ENCODE assay signal across 8 cellular contexts in genomic region chr12:110224379-110225304, GRCh38. TPM values are rescaled to one million over a fixed set of nuclear protein-coding genes. Genes with fewer than 3 reads are reported as not detected.
DNase-seq lines count a peak whose midpoint lies in the region; TF ChIP-seq lines count a peak whose summit lies in the region.

No MANE protein-coding gene starts in this region.

- peak overlapping the region; percentile 66 for H2AFZ ChIP-seq in GM23248
- H2AFZ ChIP-seq in PC-9, result no peak overlapping the region

- H3K79me2 ChIP-seq in GM23248 (ENCODE audit: insufficient read depth) (no peaks in the 10 kb centered on the region), PC-9 (ENCODE audit: low read depth) (no peaks in the 10 kb centered on the region)

- in situ Hi-C loops in GM23248 (cut with MboI), result no loop called here

- CTCF ChIA-PET in PC-9 (lab: Charles Lee), result interaction anchor here (0.6 to 1.3 kb wide), 2 partner anchors 56 to 68 kb away, joined by 3 to 6 read pairs; partner anchors contain the start of gene ATP2A2

- intact Hi-C loops in PC-9 (cut with micrococcal nuclease; ENCODE audit: unreplicated experiment), result loop anchor here (1.0 to 2.0 kb wide), 2 partner anchors 44 to 57 kb away; partner anchors contain the start of gene ATP2A2
- intact Hi-C loops in esophagus squamous epithelium (cut with DNase I), result loop anchor here (10.0 kb wide), 1 partner anchor 110 kb away; no protein-coding TSS in a partner anchor

- H3K9me2 ChIP-seq in GM23248 (ENCODE audit: insufficient read depth) (no peaks in the 10 kb centered on the region), PC-9 (ENCODE audit: insufficient read depth) (no peaks in the 10 kb centered on the region)

- H3K4me2 ChIP-seq in GM23248 (ENCODE audit: unreplicated experiment), result peak overlapping the region; percentile 96
- peak overlapping the region; percentile 64 for H3K4me2 ChIP-seq in PC-9

- H3K36me3 ChIP-seq in GM23248 (ENCODE audit: low read depth) (no peaks in the 10 kb centered on the region), PC-9 (ENCODE audit: low read depth) (no peaks in the 10 kb centered on the region; the same call in 1 of the 2 replicates), esophagus squamous epithelium (peaks cover 0 to 4% (median 0%) of the 10 kb centered on the region in 3 donors)

- H3K27ac ChIP-seq in GM23248 (peak overlapping the region; percentile 78), PC-9 (peak overlapping the region; percentile 79), esophagus squamous epithelium (peak overlapping the region; percentile 70 to 83 (median 81))

- TF ChIP-seq POLR2A in esophagus squamous epithelium (IDR thresholded peaks at IDR 0.05), result no peak

- H3K27me3 ChIP-seq in GM23248 (replicated peaks; ENCODE audit: insufficient read depth), result no peaks in the 10 kb centered on the region
- H3K27me3 ChIP-seq in PC-9 (ENCODE audit: insufficient read depth, low read depth), result no peaks in the 10 kb centered on the region
- no peaks in the 10 kb centered on the region for H3K27me3 ChIP-seq in esophagus squamous epithelium

- peak overlapping the region; percentile 66 for H3K9ac ChIP-seq in GM23248

- 8 to 10% methylated on average over 10 of the region's 10 CpGs for WGBS in GM23248 (ENCODE audit: low coverage in 1 of 2, low lambda C conversion rate in 2 of 2, missing lambda C conversion rate in 2 of 2), 2 experiments
- 15 to 21% methylated on average over 10 of the region's 10 CpGs for WGBS in esophagus squamous epithelium, 2 donors

- DNase-seq in GM23248, result peak; percentile 92
- DNase-seq in PC-9, result peak in 1 of 2 experiments; percentile 64
- DNase-seq in esophagus squamous epithelium (lab: John Stamatoyannopoulos, UW), result no peak
- DNase-seq in occipital lobe (lab: John Stamatoyannopoulos, UW), result peak; percentile 5
- DNase-seq in NCI-H1048 (lab: John Stamatoyannopoulos, UW), result no peak
- DNase-seq in GDM1 (lab: John Stamatoyannopoulos, UW), result no peak
- no peak for DNase-seq in retina
- no peak for DNase-seq in NCI-H510A treated with DMSO at 0.1 percent for 48 hours (lab: John Stamatoyannopoulos, UW)

- H3K4me1 ChIP-seq in GM23248 (ENCODE audit: insufficient read depth) (peaks cover 30% of the 10 kb centered on the region), PC-9 (replicated peaks; ENCODE audit: insufficient read depth) (peaks cover 34% of the 10 kb centered on the region), esophagus squamous epithelium (peaks cover 0 to 29% (median 15%) of the 10 kb centered on the region in 3 donors)

- no TSS peak for BruUV-seq in PC-9 (replicated peaks; lab: Mats Ljungman, UMichigan)

- H3F3A ChIP-seq in GM23248 (ENCODE audit: insufficient read depth) (peaks cover 30% of the 10 kb centered on the region), PC-9 (ENCODE audit: insufficient read depth, low read depth) (peaks cover 29% of the 10 kb centered on the region)

- no peaks in the 10 kb centered on the region for H3K9me3 ChIP-seq in GM23248 (ENCODE audit: low read depth)
- no peaks in the 10 kb centered on the region for H3K9me3 ChIP-seq in PC-9 (ENCODE audit: insufficient read depth, low read depth)
- H3K9me3 ChIP-seq in esophagus squamous epithelium, result no peaks in the 10 kb centered on the region

- TF ChIP-seq CTCF in PC-9 (conservative IDR thresholded peaks at IDR 0.05) (peak; percentile 46), esophagus squamous epithelium (IDR thresholded peaks at IDR 0.05) (peak in 4 of 6 experiments; percentile 52 to 64 (median 52))

- peak overlapping the region; percentile 71 for H3K4me3 ChIP-seq in GM23248
- peak overlapping the region; percentile 10; the same call in 1 of the 2 replicates for H3K4me3 ChIP-seq in PC-9
- H3K4me3 ChIP-seq in esophagus squamous epithelium, result peak overlapping the region in 3 of 4 donors; percentile 18 to 52 (median 24)

- POLR2A ChIA-PET in PC-9 (lab: Charles Lee; ENCODE audit: unreplicated experiment), result interaction anchor here (0.5 to 0.6 kb wide), 2 partner anchors 43 to 87 kb away, joined by 3 to 27 read pairs; no protein-coding TSS in a partner anchor

- H4K20me1 ChIP-seq in GM23248 (ENCODE audit: insufficient read depth) (no peaks in the 10 kb centered on the region), PC-9 (ENCODE audit: insufficient read depth) (no peaks in the 10 kb centered on the region)

RNA-seq across cellular contexts. Expression of gene ATP2A2, which starts 56.4 kb away (rescaled TPM):
- total RNA-seq in GM23248 (2014; rRNA removed; shearing (Covaris generic)), result 142 and 148 TPM in 2 replicates
- polyA plus RNA-seq in GM23248 (2016; fragmentation: Nextera tagmentation; extraction: Ambion mirVana), result 28.7 and 29.5 TPM in 2 replicates
- 127 and 154 TPM in 2 replicates for total RNA-seq in PC-9 (2021)
- total RNA-seq in esophagus squamous epithelium, result 100 to 1,000 TPM; 147 to 263 (median 177) TPM
- 161 TPM for total RNA-seq in occipital lobe

Comparison
In these comparisons a context has a peak if more than half of its experiments do, and no peak if none do; other contexts are left out.
1. DNase-seq: peak in GM23248 (single experiment) and occipital lobe (single experiment); none in esophagus squamous epithelium (single experiment), NCI-H1048 (single experiment), GDM1 (single experiment), retina (single experiment) and NCI-H510A treated with DMSO at 0.1 percent for 48 hours (single experiment).
2. H3K4me3 ChIP-seq: peak in every context shown above with its lines; median percentile 71 in GM23248; 24 in esophagus squamous epithelium; 10 in PC-9.
3. Peak in every context shown above with its lines, with median percentiles within 50 percentile points of each other: H3K27ac ChIP-seq.